In genomic region chr1:19495816-19496528, GRCh38 we compare ENCODE assay signal across 1 cellular context.
TF ChIP-seq lines count a peak whose summit lies in the region.

No MANE protein-coding gene starts in this region.

TF ChIP-seq in HEK293, 187 proteins besides CTCF, POLR2A, EP300 and RAD21 (continued from another document):
- TF ChIP-seq ZNF449 (tag by site-specific recombination; IDR thresholded peaks at IDR 0.05) = peak; percentile 99
